ENCODE assay signal across 23 cellular contexts in the genomic region with DNA sequence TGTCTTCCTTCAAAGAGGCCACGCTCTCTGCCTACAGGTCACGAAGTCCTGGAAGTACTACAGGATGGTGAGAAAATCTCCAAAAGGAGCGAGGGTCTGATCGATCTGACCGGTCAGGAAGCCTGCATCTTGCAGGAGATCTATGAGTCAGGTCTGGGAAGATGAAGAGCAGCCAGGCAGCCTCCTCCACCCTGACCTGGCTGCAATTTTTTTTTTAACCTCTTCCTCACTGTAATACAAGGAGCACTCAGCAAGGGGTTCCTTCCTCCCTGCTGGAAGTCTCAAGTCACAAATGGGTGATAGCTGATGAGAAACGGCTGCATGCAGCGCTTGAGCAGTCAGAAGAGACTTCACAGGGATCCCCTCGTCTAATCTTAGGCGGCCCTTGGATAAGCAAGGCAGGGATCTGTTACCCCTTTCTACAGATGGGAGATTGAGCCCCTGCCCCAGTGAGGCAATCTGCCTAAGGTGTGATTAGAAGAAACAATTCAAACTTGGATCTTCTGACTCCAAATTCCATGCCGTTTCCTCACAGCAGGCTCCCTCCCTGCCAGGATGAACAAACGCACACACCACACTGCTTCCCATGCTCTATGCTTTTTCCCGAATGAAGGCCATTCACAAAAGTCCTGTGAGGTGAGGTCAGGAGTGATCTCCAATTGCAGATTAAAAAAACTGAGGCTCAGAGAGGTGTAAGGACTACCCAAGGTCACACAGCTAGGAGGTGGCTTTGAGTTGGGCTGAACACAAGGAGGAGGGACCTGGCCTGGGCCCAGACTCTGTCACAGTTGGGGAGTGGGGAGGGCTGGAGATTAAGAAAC. TPM values are rescaled to one million over a fixed set of nuclear protein-coding genes. Genes with fewer than 3 reads are reported as not detected.
A peak's percentile ranks its signal among the peaks of the same experiment; 100 is the strongest.
DNase-seq lines count a peak whose midpoint lies in the region; ATAC-seq and TF ChIP-seq lines count a peak whose summit lies in the region.
"Had no signal": no experiment of that assay in that cellular context is flagged by ENCODE, and none has a peak within 500 bp of the region (broad histone marks: within the 10 kb centered on the region; RNA-seq: fewer than 3 reads in every experiment).

No MANE protein-coding gene starts in this region.

- H3K9me3 ChIP-seq in HUES48 (ENCODE audit: control insufficient read depth, insufficient read depth, low read length) (no peaks in the 10 kb centered on the region), Peyer's patch (no peaks in the 10 kb centered on the region)
- H3K9me3 ChIP-seq: esophagus muscularis mucosa, gastrocnemius medialis, psoas muscle, upper lobe of left lung had no signal

- no peaks in the 10 kb centered on the region for H3K27me3 Mint-ChIP-seq in neural crest cell (ENCODE audit: low read depth)
- H3K27me3 Mint-ChIP-seq: activated CD4-positive, alpha-beta T cell treated with anti-CD3 and anti-CD28 coated beads for 36 hours; stimulated activated naive CD8-positive, alpha-beta T cell treated with anti-CD3 and anti-CD28 coated beads, Interleukin-15, Interleukin-2, amounts not matched to agents 100 ng/mL and 50 ng/mL, for 24 hours had no signal

- no peak overlapping the region for H3K4me3 Mint-ChIP-seq in neural crest cell
- H3K4me3 Mint-ChIP-seq: activated CD4-positive, alpha-beta T cell treated with anti-CD3 and anti-CD28 coated beads for 36 hours; natural killer cell; stimulated activated naive CD8-positive, alpha-beta T cell treated with anti-CD3 and anti-CD28 coated beads, Interleukin-15, Interleukin-2, amounts not matched to agents 100 ng/mL and 50 ng/mL, for 24 hours had no signal

- TF ChIP-seq POLR2A in Peyer's patch (IDR thresholded peaks at IDR 0.05), result no peak

- TF ChIP-seq CTCF in astrocyte of the spinal cord (IDR thresholded peaks at IDR 0.05; ENCODE audit: low read depth, low read length), result no peak
- TF ChIP-seq CTCF in neural crest cell (conservative IDR thresholded peaks at IDR 0.05), result no peak
- TF ChIP-seq CTCF in Peyer's patch (IDR thresholded peaks at IDR 0.05), result no peak

- peaks cover 6% of the 10 kb centered on the region; the same call in 1 of the 2 replicates for H3K4me1 ChIP-seq in HUES48 (ENCODE audit: control insufficient read depth, insufficient read depth, low read length)
- H3K4me1 ChIP-seq in Peyer's patch, result no peaks in the 10 kb centered on the region
- H3K4me1 ChIP-seq: esophagus muscularis mucosa, gastrocnemius medialis, psoas muscle, upper lobe of left lung had no signal

- ATAC-seq in GM19395 (IDR thresholded peaks at IDR 0.05; ENCODE audit: unreplicated experiment) (no peak), GM21723 (IDR thresholded peaks at IDR 0.05; ENCODE audit: unreplicated experiment) (no peak)
- ATAC-seq: activated CD4-positive, alpha-beta T cell treated with anti-CD3 and anti-CD28 coated beads for 36 hours; gastrocnemius medialis; natural killer cell; psoas muscle had no signal

- H3K27ac Mint-ChIP-seq in neural crest cell (ENCODE audit: unreplicated experiment), result peak overlapping the region; percentile 19
- H3K27ac Mint-ChIP-seq: activated CD4-positive, alpha-beta T cell treated with anti-CD3 and anti-CD28 coated beads for 36 hours; natural killer cell; stimulated activated naive CD8-positive, alpha-beta T cell treated with anti-CD3 and anti-CD28 coated beads, Interleukin-15, Interleukin-2, amounts not matched to agents 100 ng/mL and 50 ng/mL, for 24 hours had no signal

- no peak overlapping the region for H3K9ac ChIP-seq in HUES48 (ENCODE audit: low read depth, low read length)

- in situ Hi-C loops in astrocyte of the spinal cord (cut with HindIII; ENCODE audit: low sequenced_read_pairs), result loop anchor here (25.0 kb wide), 1 partner anchor 95 kb away; no protein-coding TSS in a partner anchor

- H3K27me3 ChIP-seq in HUES48 (ENCODE audit: control insufficient read depth, insufficient read depth, low read length) (no peaks in the 10 kb centered on the region), Peyer's patch (no peaks in the 10 kb centered on the region)
- H3K27me3 ChIP-seq: esophagus muscularis mucosa, gastrocnemius medialis, upper lobe of left lung had no signal

- H3K27ac ChIP-seq in HUES48 (ENCODE audit: low read depth, low read length) (peak overlapping the region; percentile 67), Peyer's patch (no peak overlapping the region)
- H3K27ac ChIP-seq: esophagus muscularis mucosa, gastrocnemius medialis, psoas muscle, skin epidermis, upper lobe of left lung had no signal

- peaks cover 22% of the 10 kb centered on the region for H3K4me1 Mint-ChIP-seq in neural crest cell

- no peak overlapping the region for H3K4me3 ChIP-seq in HUES48 (ENCODE audit: low read depth, low read length)
- no peak overlapping the region for H3K4me3 ChIP-seq in astrocyte of the spinal cord (ENCODE audit: low read depth, low read length)
- H3K4me3 ChIP-seq in Peyer's patch, result no peak overlapping the region
- H3K4me3 ChIP-seq: esophagus muscularis mucosa, gastrocnemius medialis, psoas muscle, skin epidermis, upper lobe of left lung had no signal

- peaks cover 4% of the 10 kb centered on the region for H3K36me3 Mint-ChIP-seq in neural crest cell (ENCODE audit: low read depth)
- H3K36me3 Mint-ChIP-seq: natural killer cell had no signal

- H3K36me3 ChIP-seq in HUES48 (ENCODE audit: control insufficient read depth, insufficient read depth, low read length), result peaks cover 22% of the 10 kb centered on the region; the same call in 1 of the 2 replicates
- H3K36me3 ChIP-seq in Peyer's patch, result peaks cover 0 to 96% (median 0%) of the 10 kb centered on the region in 3 donors

- H3K9me3 Mint-ChIP-seq in neural crest cell, result no peaks in the 10 kb centered on the region
- H3K9me3 Mint-ChIP-seq: natural killer cell; stimulated activated naive CD8-positive, alpha-beta T cell treated with anti-CD3 and anti-CD28 coated beads, Interleukin-15, Interleukin-2, amounts not matched to agents 100 ng/mL and 50 ng/mL, for 24 hours had no signal

- DNase-seq in EH (ENCODE audit: low read depth), result peak; percentile 43
- DNase-seq in astrocyte of the spinal cord (ENCODE audit: low read depth, low spot score), result peak; percentile 44
- no peak for DNase-seq in neural crest cell (ENCODE audit: low read depth, low spot score)
- no peak for DNase-seq in hypothalamus (lab: John Stamatoyannopoulos, UW)
- DNase-seq in Peyer's patch, result no peak
- DNase-seq: activated CD4-positive, alpha-beta T cell treated with anti-CD3 and anti-CD28 coated beads for 36 hours; activated gamma-delta T cell treated with Interleukin-2 at 50 U/mL for 16 hours; cerebellar nuclear complex; DND-41; effector CD8-positive, alpha-beta T cell; gastrocnemius medialis; natural killer cell; NCI-H1417; NCI-H510A treated with DMSO at 0.1 percent for 48 hours; psoas muscle; stimulated activated CD4-positive, alpha-beta T cell treated with anti-CD3 and anti-CD28 coated beads, Interleukin-2, amount 100 ng/mL, for 48 hours; upper lobe of left lung had no signal

RNA-seq across cellular contexts. Expression of gene ECE1, which starts 48.3 kb away (rescaled TPM):
- total RNA-seq in neural crest cell (38.3 and 40.3 TPM in 2 replicates), Peyer's patch (100 to 1,000 TPM; 105 to 122 (median 112) TPM)

Comparison
In these comparisons a context has a peak if more than half of its experiments do, and no peak if none do; other contexts are left out.
1. DNase-seq: peak in EH (single experiment) and astrocyte of the spinal cord (single experiment); none in neural crest cell (single experiment), hypothalamus (0 of 51) and Peyer's patch (0 of 3).